30 cellular contexts compared by ENCODE assay signal in genomic region chr11:92681606-92682005, GRCh38.
"Had no signal": no experiment of that assay in that cellular context is flagged by ENCODE, and none has a peak within 500 bp of the region (broad histone marks: within the 10 kb centered on the region; RNA-seq: fewer than 3 reads in every experiment).

No MANE protein-coding gene starts in this region.

- H3K27ac Mint-ChIP-seq: activated CD4-positive, alpha-beta T cell treated with anti-CD3 and anti-CD28 coated beads for 36 hours; activated CD8-positive, alpha-beta memory T cell treated with anti-CD3 and anti-CD28 coated beads, Interleukin-2, amount 10 ng/mL, durations not matched to agents 7 days and 5 days; activated CD8-positive, alpha-beta T cell treated with anti-CD3 and anti-CD28 coated beads, Interleukin-2, amount 10 ng/mL, durations not matched to agents 7 days and 5 days; activated naive CD4-positive, alpha-beta T cell treated with anti-CD3 and anti-CD28 coated beads, Interleukin-2, amount 50 U/mL, for 24 hours; activated naive CD8-positive, alpha-beta T cell treated with anti-CD3 and anti-CD28 coated beads, Interleukin-2, amount 50 U/mL, for 24 hours; activated T-helper 2 cell treated with anti-CD3 and anti-CD28 coated beads, Interferon-gamma antibody, Interleukin-2, Interleukin-4, amounts not matched to agents 10 μg/mL and 5 μg/mL and 100 μg/mL, durations not matched to agents 14 hours and 24 hours and 36 hours; naive B cell; stimulated activated memory B cell treated with anti-CD40 and anti-IgM and Interleukin-4, amounts not matched to agents 10 μg/mL and 1 μg/mL and 100 μg/mL, for 72 hours; stimulated activated naive CD8-positive, alpha-beta T cell treated with anti-CD3 and anti-CD28 coated beads, Interleukin-15, amount 100 ng/mL, for 72 hours had no signal

- H3K4me3 Mint-ChIP-seq: activated CD4-positive, alpha-beta T cell treated with anti-CD3 and anti-CD28 coated beads for 36 hours; activated CD8-positive, alpha-beta memory T cell treated with anti-CD3 and anti-CD28 coated beads, Interleukin-2, amount 10 ng/mL, durations not matched to agents 7 days and 5 days; activated CD8-positive, alpha-beta T cell treated with anti-CD3 and anti-CD28 coated beads, Interleukin-2, amount 10 ng/mL, durations not matched to agents 7 days and 5 days; activated naive CD4-positive, alpha-beta T cell treated with anti-CD3 and anti-CD28 coated beads, Interleukin-2, amount 50 U/mL, for 24 hours; activated naive CD8-positive, alpha-beta T cell treated with anti-CD3 and anti-CD28 coated beads, Interleukin-2, amount 50 U/mL, for 24 hours; central memory CD8-positive, alpha-beta T cell; naive B cell; nephron progenitor cell; stimulated activated memory B cell treated with anti-CD40 and anti-IgM and Interleukin-4, amounts not matched to agents 10 μg/mL and 1 μg/mL and 100 μg/mL, for 72 hours; stimulated activated naive CD8-positive, alpha-beta T cell treated with anti-CD3 and anti-CD28 coated beads, Interleukin-15, amount 100 ng/mL, for 72 hours had no signal

- H3K4me1 Mint-ChIP-seq: activated CD4-positive, alpha-beta T cell treated with anti-CD3 and anti-CD28 coated beads for 36 hours; activated CD8-positive, alpha-beta memory T cell treated with anti-CD3 and anti-CD28 coated beads, Interleukin-2, amount 10 ng/mL, durations not matched to agents 7 days and 5 days; activated naive CD4-positive, alpha-beta T cell treated with anti-CD3 and anti-CD28 coated beads, Interleukin-2, amount 50 U/mL, for 24 hours; central memory CD8-positive, alpha-beta T cell; naive B cell; stimulated activated memory B cell treated with anti-CD40 and anti-IgM and Interleukin-4, amounts not matched to agents 10 μg/mL and 1 μg/mL and 100 μg/mL, for 72 hours; stimulated activated naive CD8-positive, alpha-beta T cell treated with anti-CD3 and anti-CD28 coated beads, Interleukin-15, amount 100 ng/mL, for 72 hours had no signal

- DNase-seq: activated CD4-positive, alpha-beta T cell treated with anti-CD3 and anti-CD28 coated beads for 36 hours; activated CD4-positive, CD25-positive, alpha-beta regulatory T cell; activated CD8-positive, alpha-beta memory T cell treated with anti-CD3 and anti-CD28 coated beads, Interleukin-2, amount 10 ng/mL, durations not matched to agents 7 days and 5 days; activated CD8-positive, alpha-beta T cell treated with anti-CD3 and anti-CD28 coated beads, Interleukin-2, amount 10 ng/mL, durations not matched to agents 7 days and 5 days; activated naive CD8-positive, alpha-beta T cell treated with anti-CD3 and anti-CD28 coated beads, Interleukin-2, amount 50 U/mL, for 24 hours; activated T-cell treated with anti-CD3 and anti-CD28 coated beads, Interleukin-2, amount 50 U/mL, for 48 hours; amygdala; dermis blood vessel endothelial cell; effector CD4-positive, alpha-beta T cell; gastrocnemius medialis; hippocampal formation; left cardiac atrium; left ventricle myocardium superior; naive B cell; nephron progenitor cell; pancreas; psoas muscle; sigmoid colon; small intestine; stimulated activated CD4-positive, alpha-beta T cell treated with anti-CD3 and anti-CD28 coated beads, Interleukin-1b, Interleukin-23, amount 100 ng/mL, for 48 hours; stimulated activated CD4-positive, alpha-beta T cell treated with anti-CD3 and anti-CD28 coated beads, Interleukin-4, amount 100 ng/mL, for 4 hours; stimulated activated CD8-positive, alpha-beta memory T cell treated with anti-CD3 and anti-CD28 coated beads, Interleukin-4, amount 100 ng/mL, for 48 hours; stimulated activated naive CD8-positive, alpha-beta T cell treated with anti-CD3 and anti-CD28 coated beads, Interleukin-15, amount 100 ng/mL, for 72 hours; substantia nigra; upper lobe of right lung had no signal

- H3K27ac ChIP-seq: epithelial cell of prostate, gastrocnemius medialis, pancreas, psoas muscle, sigmoid colon, upper lobe of right lung had no signal

- H3K27me3 Mint-ChIP-seq: activated CD4-positive, alpha-beta T cell treated with anti-CD3 and anti-CD28 coated beads for 36 hours; activated CD8-positive, alpha-beta memory T cell treated with anti-CD3 and anti-CD28 coated beads, Interleukin-2, amount 10 ng/mL, durations not matched to agents 7 days and 5 days; activated naive CD4-positive, alpha-beta T cell treated with anti-CD3 and anti-CD28 coated beads, Interleukin-2, amount 50 U/mL, for 24 hours; activated naive CD8-positive, alpha-beta T cell treated with anti-CD3 and anti-CD28 coated beads, Interleukin-2, amount 50 U/mL, for 24 hours; central memory CD8-positive, alpha-beta T cell; naive B cell; stimulated activated memory B cell treated with anti-CD40 and anti-IgM and Interleukin-4, amounts not matched to agents 10 μg/mL and 1 μg/mL and 100 μg/mL, for 72 hours; stimulated activated naive CD8-positive, alpha-beta T cell treated with anti-CD3 and anti-CD28 coated beads, Interleukin-15, amount 100 ng/mL, for 72 hours had no signal

- H3K27me3 ChIP-seq: gastrocnemius medialis, pancreas, sigmoid colon, upper lobe of right lung had no signal

- H3K9me3 ChIP-seq: gastrocnemius medialis, pancreas, psoas muscle, sigmoid colon, upper lobe of right lung had no signal

- H3K36me3 Mint-ChIP-seq: activated CD8-positive, alpha-beta memory T cell treated with anti-CD3 and anti-CD28 coated beads, Interleukin-2, amount 10 ng/mL, durations not matched to agents 7 days and 5 days; activated naive CD4-positive, alpha-beta T cell treated with anti-CD3 and anti-CD28 coated beads, Interleukin-2, amount 50 U/mL, for 24 hours; naive B cell; stimulated activated memory B cell treated with anti-CD40 and anti-IgM and Interleukin-4, amounts not matched to agents 10 μg/mL and 1 μg/mL and 100 μg/mL, for 72 hours had no signal

- H3K36me3 ChIP-seq: gastrocnemius medialis, pancreas, sigmoid colon, upper lobe of right lung had no signal

- ATAC-seq: activated CD4-positive, alpha-beta T cell treated with anti-CD3 and anti-CD28 coated beads for 36 hours; activated CD8-positive, alpha-beta memory T cell treated with anti-CD3 and anti-CD28 coated beads, Interleukin-2, amount 10 ng/mL, durations not matched to agents 7 days and 5 days; activated CD8-positive, alpha-beta T cell treated with anti-CD3 and anti-CD28 coated beads, Interleukin-2, amount 10 ng/mL, durations not matched to agents 7 days and 5 days; activated naive CD8-positive, alpha-beta T cell treated with anti-CD3 and anti-CD28 coated beads, Interleukin-2, amount 50 U/mL, for 24 hours; gastrocnemius medialis; left cardiac atrium; left ventricle myocardium superior; pancreas; psoas muscle; stimulated activated memory B cell treated with anti-CD40 and anti-IgM and Interleukin-4, amounts not matched to agents 10 μg/mL and 1 μg/mL and 100 μg/mL, for 72 hours; stimulated activated naive CD8-positive, alpha-beta T cell treated with anti-CD3 and anti-CD28 coated beads, Interleukin-15, amount 100 ng/mL, for 72 hours; upper lobe of right lung had no signal

- H3K4me1 ChIP-seq: gastrocnemius medialis, pancreas, psoas muscle, sigmoid colon, upper lobe of right lung had no signal

- H3K4me3 ChIP-seq: gastrocnemius medialis, pancreas, psoas muscle, sigmoid colon, upper lobe of right lung had no signal
